In genomic region chr10:91800756-91801155, GRCh38 we compare ENCODE assay signal across 11 cellular contexts. TPM values are rescaled to one million over a fixed set of nuclear protein-coding genes. Genes with fewer than 3 reads are reported as not detected.
DNase-seq lines count a peak whose midpoint lies in the region; ATAC-seq and TF ChIP-seq lines count a peak whose summit lies in the region.
"Had no signal": no experiment of that assay in that cellular context is flagged by ENCODE, and none has a peak within 500 bp of the region (broad histone marks: within the 10 kb centered on the region; RNA-seq: fewer than 3 reads in every experiment).

No MANE protein-coding gene starts in this region.

- H3K4me1 Mint-ChIP-seq in activated naive CD4-positive, alpha-beta T cell treated with anti-CD3 and anti-CD28 coated beads for 36 hours (ENCODE audit: low read depth), result peaks cover 70% of the 10 kb centered on the region
- H3K4me1 Mint-ChIP-seq in T-cell (peaks cover 83 to 92% (median 88%) of the 10 kb centered on the region in 3 donors), glutamatergic neuron (ENCODE audit: low read depth, unreplicated experiment) (peaks cover 32% of the 10 kb centered on the region)
- H3K4me1 Mint-ChIP-seq in activated CD8-positive, alpha-beta memory T cell treated with anti-CD3 and anti-CD28 coated beads, Interleukin-2, amount 10 ng/mL, durations not matched to agents 7 days and 5 days, result peaks cover 54% of the 10 kb centered on the region

- CTCF ChIA-PET in activated naive CD4-positive, alpha-beta T cell treated with anti-CD3 and anti-CD28 coated beads for 36 hours (lab: Charles Lee), result interaction anchor here (0.6 to 0.7 kb wide), 2 partner anchors 11 to 121 kb away, joined by 3 read pairs; no protein-coding TSS in a partner anchor
- CTCF ChIA-PET in T-cell (lab: Charles Lee), result interaction anchor here (1.0 kb wide), 2 partner anchors 42 to 112 kb away, joined by 3 to 4 read pairs; no protein-coding TSS in a partner anchor
- CTCF ChIA-PET in activated CD8-positive, alpha-beta memory T cell treated with anti-CD3 and anti-CD28 coated beads, Interleukin-2, amount 10 ng/mL, durations not matched to agents 7 days and 5 days (lab: Charles Lee), result no interaction called here

- no peak for TF ChIP-seq EP300 in stomach (IDR thresholded peaks at IDR 0.05)

- H3K36me3 Mint-ChIP-seq in activated naive CD4-positive, alpha-beta T cell treated with anti-CD3 and anti-CD28 coated beads for 36 hours (ENCODE audit: low read depth), result peaks cover 38% of the 10 kb centered on the region
- H3K36me3 Mint-ChIP-seq in activated naive CD4-positive, alpha-beta T cell treated with anti-CD3 and anti-CD28 coated beads, Interleukin-2, amount 50 U/mL, for 72 hours, result peaks cover 22 to 61% of the 10 kb centered on the region in 2 donors
- H3K36me3 Mint-ChIP-seq in T-cell (peaks cover 30% of the 10 kb centered on the region), glutamatergic neuron (ENCODE audit: unreplicated experiment) (peaks cover 5% of the 10 kb centered on the region)
- H3K36me3 Mint-ChIP-seq in activated CD8-positive, alpha-beta memory T cell treated with anti-CD3 and anti-CD28 coated beads, Interleukin-2, amount 10 ng/mL, durations not matched to agents 7 days and 5 days, result peaks cover 46% of the 10 kb centered on the region

- H3K4me3 ChIP-seq in stomach (peak overlapping the region in 3 of 4 donors; percentile 84 to 92 (median 90)), spleen (peak overlapping the region in 3 of 8 donors; percentile 75 to 88 (median 79))

- DNase-seq in activated naive CD4-positive, alpha-beta T cell treated with anti-CD3 and anti-CD28 coated beads for 36 hours, result no peak
- no peak for DNase-seq in activated naive CD4-positive, alpha-beta T cell treated with anti-CD3 and anti-CD28 coated beads, Interleukin-2, amount 50 U/mL, for 72 hours (ENCODE audit: low spot score in 2 of 2)
- DNase-seq in T-cell (no peak), glutamatergic neuron (no peak), stomach (no peak), spleen (no peak), posterior cingulate gyrus (no peak)
- no peak for DNase-seq in activated CD8-positive, alpha-beta memory T cell treated with anti-CD3 and anti-CD28 coated beads, Interleukin-2, amount 10 ng/mL, durations not matched to agents 7 days and 5 days
- DNase-seq: stimulated activated CD4-positive, alpha-beta T cell treated with anti-CD3 and anti-CD28 coated beads, Interleukin-12 subunit alpha, Interleukin-12 subunit beta, amount 100 ng/mL, for 4 hours; stimulated activated naive B cell treated with anti-CD40 and anti-IgM and Interleukin-4, amounts not matched to agents 10 μg/mL and 1 μg/mL and 100 μg/mL, for 72 hours had no signal

- H3K36me3 ChIP-seq in stomach, result peaks cover 4 to 24% (median 21%) of the 10 kb centered on the region in 4 donors
- peaks cover 0 to 46% (median 3%) of the 10 kb centered on the region in 6 donors for H3K36me3 ChIP-seq in spleen

- H3K9me3 ChIP-seq in stomach (no peaks in the 10 kb centered on the region), spleen (no peaks in the 10 kb centered on the region)

- POLR2A ChIA-PET in T-cell (lab: Charles Lee), result interaction anchor here in 1 of 2 donors (0.6 to 1.8 kb wide), 4 partner anchors 11 to 195 kb away, joined by 3 to 6 read pairs (median 4); no protein-coding TSS in a partner anchor

- peak overlapping the region in 1 of 5 donors; percentile 99 for H3K27ac ChIP-seq in stomach
- no peak overlapping the region for H3K27ac ChIP-seq in spleen

- H3K27ac Mint-ChIP-seq in activated naive CD4-positive, alpha-beta T cell treated with anti-CD3 and anti-CD28 coated beads for 36 hours, result peak overlapping the region; percentile 99
- H3K27ac Mint-ChIP-seq in activated naive CD4-positive, alpha-beta T cell treated with anti-CD3 and anti-CD28 coated beads, Interleukin-2, amount 50 U/mL, for 72 hours, result no peak overlapping the region
- H3K27ac Mint-ChIP-seq in T-cell (peak overlapping the region in 1 of 2 donors; percentile 74), glutamatergic neuron (ENCODE audit: unreplicated experiment) (no peak overlapping the region)
- H3K27ac Mint-ChIP-seq in activated CD8-positive, alpha-beta memory T cell treated with anti-CD3 and anti-CD28 coated beads, Interleukin-2, amount 10 ng/mL, durations not matched to agents 7 days and 5 days, result no peak overlapping the region
- H3K27ac Mint-ChIP-seq: stimulated activated naive B cell treated with anti-CD40 and anti-IgM and Interleukin-4, amounts not matched to agents 10 μg/mL and 1 μg/mL and 100 μg/mL, for 72 hours had no signal

- WGBS in stomach, 5 donors, result 42 to 68% (median 63%) methylated on average over 1 of the region's 1 CpG
- 64 to 87% (median 75%) methylated on average over 1 of the region's 1 CpG for WGBS in spleen, 5 donors

- H3K27me3 ChIP-seq in stomach (no peaks in the 10 kb centered on the region), spleen (replicated peaks in 1 of 7) (no peaks in the 10 kb centered on the region)

- TF ChIP-seq CTCF in glutamatergic neuron (IDR thresholded peaks at IDR 0.05; ENCODE audit: partially characterized antibody, unreplicated experiment) (no peak), stomach (IDR thresholded peaks at IDR 0.05) (no peak), spleen (IDR thresholded peaks at IDR 0.05 in 8 of 11, conservative IDR thresholded peaks at IDR 0.05 in 3 of 11) (no peak)

- H3K9me3 Mint-ChIP-seq in activated naive CD4-positive, alpha-beta T cell treated with anti-CD3 and anti-CD28 coated beads for 36 hours, result no peaks in the 10 kb centered on the region
- H3K9me3 Mint-ChIP-seq in activated naive CD4-positive, alpha-beta T cell treated with anti-CD3 and anti-CD28 coated beads, Interleukin-2, amount 50 U/mL, for 72 hours, result no peaks in the 10 kb centered on the region
- H3K9me3 Mint-ChIP-seq in T-cell (no peaks in the 10 kb centered on the region), glutamatergic neuron (ENCODE audit: unreplicated experiment) (peaks cover 5% of the 10 kb centered on the region)
- H3K9me3 Mint-ChIP-seq in activated CD8-positive, alpha-beta memory T cell treated with anti-CD3 and anti-CD28 coated beads, Interleukin-2, amount 10 ng/mL, durations not matched to agents 7 days and 5 days (ENCODE audit: low read depth), result no peaks in the 10 kb centered on the region
- H3K9me3 Mint-ChIP-seq: stimulated activated naive B cell treated with anti-CD40 and anti-IgM and Interleukin-4, amounts not matched to agents 10 μg/mL and 1 μg/mL and 100 μg/mL, for 72 hours had no signal

- no peak for ATAC-seq in activated naive CD4-positive, alpha-beta T cell treated with anti-CD3 and anti-CD28 coated beads, Interleukin-2, amount 50 U/mL, for 72 hours
- no peak for ATAC-seq in T-cell (replicated peaks in 1 of 4)
- ATAC-seq in activated CD8-positive, alpha-beta memory T cell treated with anti-CD3 and anti-CD28 coated beads, Interleukin-2, amount 10 ng/mL, durations not matched to agents 7 days and 5 days, result no peak
- ATAC-seq: left lobe of liver; stimulated activated naive B cell treated with anti-CD40 and anti-IgM and Interleukin-4, amounts not matched to agents 10 μg/mL and 1 μg/mL and 100 μg/mL, for 72 hours had no signal

- no peak for TF ChIP-seq POLR2A in stomach (IDR thresholded peaks at IDR 0.05)
- TF ChIP-seq POLR2A in spleen (IDR thresholded peaks at IDR 0.05), result no peak

- H3K4me1 ChIP-seq in stomach (peaks cover 49 to 84% (median 69%) of the 10 kb centered on the region in 4 donors), spleen (peaks cover 52 to 89% (median 80%) of the 10 kb centered on the region in 6 donors)

- H3K4me3 Mint-ChIP-seq in activated naive CD4-positive, alpha-beta T cell treated with anti-CD3 and anti-CD28 coated beads for 36 hours, result no peak overlapping the region
- H3K4me3 Mint-ChIP-seq in T-cell (peak overlapping the region; percentile 91 to 98 (median 97)), glutamatergic neuron (ENCODE audit: unreplicated experiment) (peak overlapping the region; percentile 97)
- no peak overlapping the region for H3K4me3 Mint-ChIP-seq in activated CD8-positive, alpha-beta memory T cell treated with anti-CD3 and anti-CD28 coated beads, Interleukin-2, amount 10 ng/mL, durations not matched to agents 7 days and 5 days

- H3K27me3 Mint-ChIP-seq in activated naive CD4-positive, alpha-beta T cell treated with anti-CD3 and anti-CD28 coated beads for 36 hours (ENCODE audit: low read depth), result no peaks in the 10 kb centered on the region
- H3K27me3 Mint-ChIP-seq in T-cell, result no peaks in the 10 kb centered on the region
- no peaks in the 10 kb centered on the region for H3K27me3 Mint-ChIP-seq in glutamatergic neuron (ENCODE audit: unreplicated experiment)
- H3K27me3 Mint-ChIP-seq in activated CD8-positive, alpha-beta memory T cell treated with anti-CD3 and anti-CD28 coated beads, Interleukin-2, amount 10 ng/mL, durations not matched to agents 7 days and 5 days, result no peaks in the 10 kb centered on the region
- H3K27me3 Mint-ChIP-seq: stimulated activated naive B cell treated with anti-CD40 and anti-IgM and Interleukin-4, amounts not matched to agents 10 μg/mL and 1 μg/mL and 100 μg/mL, for 72 hours had no signal

- intact Hi-C loops in activated naive CD4-positive, alpha-beta T cell treated with anti-CD3 and anti-CD28 coated beads for 36 hours (cut with micrococcal nuclease), result no loop called here
- intact Hi-C loops in stomach (cut with DNase I; ENCODE audit: low total_unique reads) (no loop called here), spleen (cut with DNase I; ENCODE audit: low total_unique reads) (no loop called here), posterior cingulate gyrus (cut with DNase I) (loop anchor here (10.0 kb wide), 1 partner anchor 104 kb away; the partner anchor contains the start of gene FGFBP3)

RNA-seq across cellular contexts. Expression of gene TNKS2, which starts 2.5 kb away (rescaled TPM):
- total RNA-seq in activated naive CD4-positive, alpha-beta T cell treated with anti-CD3 and anti-CD28 coated beads for 36 hours, result 10 to 100 TPM; 39.3 to 40.0 TPM
- 10 to 100 TPM; 41.6 to 44.9 TPM for total RNA-seq in activated naive CD4-positive, alpha-beta T cell treated with anti-CD3 and anti-CD28 coated beads, Interleukin-2, amount 50 U/mL, for 72 hours
- total RNA-seq in T-cell, result 10 to 100 TPM; 41.0 to 53.7 (median 47.6) TPM
- total RNA-seq in glutamatergic neuron (ENCODE audit: unreplicated experiment), result 60.4 TPM
- 10 to 100 TPM; 26.4 to 86.5 (median 38.3) TPM for total RNA-seq in stomach
- polyA plus RNA-seq in stomach, result 10 to 100 TPM in 2 of 3 donors, 1 to 10 TPM in 1; 8.1 to 11.0 (median 10.2) TPM
- total RNA-seq in activated CD8-positive, alpha-beta memory T cell treated with anti-CD3 and anti-CD28 coated beads, Interleukin-2, amount 10 ng/mL, durations not matched to agents 7 days and 5 days, result 10 to 100 TPM; 26.6 to 27.1 TPM
- total RNA-seq in spleen, result 10 to 100 TPM; 48.0 to 78.2 (median 63.1) TPM
- 10 to 100 TPM; 12.4 to 20.9 (median 13.1) TPM for polyA plus RNA-seq in spleen

Comparison
In these comparisons a context has a peak if more than half of its experiments do, and no peak if none do; other contexts are left out.
1. H3K4me3 Mint-ChIP-seq: peak in T-cell (3 of 3) and glutamatergic neuron (single experiment); none in activated naive CD4-positive, alpha-beta T cell treated with anti-CD3 and anti-CD28 coated beads for 36 hours (single experiment) and activated CD8-positive, alpha-beta memory T cell treated with anti-CD3 and anti-CD28 coated beads, Interleukin-2, amount 10 ng/mL, durations not matched to agents 7 days and 5 days (single experiment).